Comparison of ENCODE assay signal across 11 cellular contexts in genomic region chr4:101355767-101356702, GRCh38. TPM values are rescaled to one million over a fixed set of nuclear protein-coding genes. Genes with fewer than 3 reads are reported as not detected.
DNase-seq lines count a peak whose midpoint lies in the region; ATAC-seq, FAIRE-seq and TF ChIP-seq lines count a peak whose summit lies in the region.
"Had no signal": no experiment of that assay in that cellular context is flagged by ENCODE, and none has a peak within 500 bp of the region (broad histone marks: within the 10 kb centered on the region; RNA-seq: fewer than 3 reads in every experiment).

No MANE protein-coding gene starts in this region.

- no peak for FAIRE-seq in A549 (lab: Jason Lieb, UNC)
- FAIRE-seq in keratinocyte (lab: Jason Lieb, UNC) = peak; percentile 60

- no peak for TF ChIP-seq POLR2A in A549 (IDR thresholded peaks at IDR 0.05; ENCODE audit: low read length)

- peaks cover 6% of the 10 kb centered on the region; the same call in 2 of the 3 replicates for H3K9me3 ChIP-seq in A549
- H3K9me3 ChIP-seq in adipocyte (ENCODE audit: control insufficient read depth, low read length) = no peaks in the 10 kb centered on the region
- H3K9me3 ChIP-seq in keratinocyte (ENCODE audit: control insufficient read depth, low read depth, low read length) = peaks cover 2% of the 10 kb centered on the region
- H3K9me3 ChIP-seq in HAP-1 = no peaks in the 10 kb centered on the region; the same call in 1 of the 2 replicates

- peak; percentile 95 to 98 for ATAC-seq in A549
- peak; percentile 29 for ATAC-seq in HG02885 (IDR thresholded peaks at IDR 0.05; ENCODE audit: poor library complexity, unreplicated experiment)
- no peak for ATAC-seq in HG02852 (IDR thresholded peaks at IDR 0.05; ENCODE audit: unreplicated experiment)
- no peak for ATAC-seq in activated CD4-positive, CD25-positive, alpha-beta regulatory T cell treated with anti-CD3 and anti-CD28 coated beads, Interleukin-2, amount 50 U/mL, for 24 hours

- TF ChIP-seq EP300 in A549 (IDR thresholded peaks at IDR 0.05) = 0 out of 5 replicates have a peak, but pooled peaks of 1 of the 2 experiments have one; percentile 30

- no peaks in the 10 kb centered on the region for H3K9me1 ChIP-seq in keratinocyte (ENCODE audit: control insufficient read depth, extremely low read depth, insufficient read depth, low read length)

- H3K36me3 ChIP-seq in adipocyte (ENCODE audit: control insufficient read depth, insufficient read depth, low read length, severe bottlenecking) (no peaks in the 10 kb centered on the region), keratinocyte (ENCODE audit: control insufficient read depth in 2 of 2, extremely low read depth in 1 of 2, insufficient read depth in 2 of 2, low read length in 2 of 2) (no peaks in the 10 kb centered on the region), HAP-1 (replicated peaks) (no peaks in the 10 kb centered on the region)
- H3K36me3 ChIP-seq: WERI-Rb-1 had no signal

- dilution Hi-C loops in keratinocyte (cut with MboI; ENCODE audit: extremely low pct_ligation_motif_present, low sequenced_read_pairs) = no loop called here

- no peaks in the 10 kb centered on the region for H3K79me2 ChIP-seq in keratinocyte (ENCODE audit: control insufficient read depth, insufficient read depth, low read length)

- H3K4me3 ChIP-seq in A549 (peak overlapping the region; percentile 21; the same call in 1 of the 3 replicates), adipocyte (ENCODE audit: low read length) (peak overlapping the region; percentile 45), keratinocyte (ENCODE audit: control insufficient read depth in 2 of 3, extremely low read depth in 1 of 3, insufficient read depth in 2 of 3, low read depth in 1 of 3, low read length in 3 of 3) (peak overlapping the region in 2 of 3 experiments; percentile 34 to 50), HAP-1 (no peak overlapping the region)

- no peak for TF ChIP-seq CTCF in A549 (IDR thresholded peaks at IDR 0.05)
- TF ChIP-seq CTCF in keratinocyte (optimal IDR thresholded peaks at IDR 0.05 in 1 of 3, IDR thresholded peaks at IDR 0.05 in 1 of 3, conservative IDR thresholded peaks at IDR 0.05 in 1 of 3; ENCODE audit: extremely low read depth in 1 of 3, insufficient read depth in 2 of 3, low read length in 3 of 3) = no peak

- 4% methylated on average over 8 of the region's 8 CpGs for WGBS in A549 (ENCODE audit: missing lambda C conversion rate)

- in situ Hi-C loops in HAP-1 (cut with MboI; ENCODE audit: low sequenced_read_pairs) = no loop called here

- no peaks in the 10 kb centered on the region for H4K20me1 ChIP-seq in keratinocyte (ENCODE audit: control insufficient read depth, extremely low read depth, insufficient read depth, low read length)

- CTCF ChIA-PET in A549 (lab: Yijun Ruan, JAX) = no interaction called here

- H3K9ac ChIP-seq in adipocyte (ENCODE audit: low read length) (peak overlapping the region; percentile 48), keratinocyte (ENCODE audit: control insufficient read depth, extremely low read depth, insufficient read depth, low read length) (peak overlapping the region; percentile 71)

- no peak; a peak in 1 of 5 replicates for TF ChIP-seq RAD21 in A549 (conservative IDR thresholded peaks at IDR 0.05 in 1 of 2, IDR thresholded peaks at IDR 0.05 in 1 of 2)

- peak; percentile 41 to 81 for DNase-seq in A549 (ENCODE audit: low read depth in 1 of 2, low spot score in 1 of 2)
- peak; percentile 80 for DNase-seq in adipocyte (ENCODE audit: low read depth)
- no peak for DNase-seq in keratinocyte (ENCODE audit: low read depth, low spot score)
- DNase-seq in HAP-1 (ENCODE audit: low spot score in 2 of 2) = no peak
- DNase-seq in NK-92 (lab: John Stamatoyannopoulos, UW; ENCODE audit: unreplicated experiment) = no peak
- DNase-seq: CD4-positive, alpha-beta memory T cell; NCI-H187 treated with DMSO at 0.1 percent for 48 hours; WERI-Rb-1 had no signal

- no peaks in the 10 kb centered on the region for H3K27me3 ChIP-seq in adipocyte (replicated peaks; ENCODE audit: control insufficient read depth, insufficient read depth, low read length)
- H3K27me3 ChIP-seq in keratinocyte (ENCODE audit: control insufficient read depth, extremely low read depth, insufficient read depth, low read length) = no peaks in the 10 kb centered on the region
- no peaks in the 10 kb centered on the region for H3K27me3 ChIP-seq in HAP-1 (ENCODE audit: low read depth)

- peak overlapping the region; percentile 94 for H3K4me2 ChIP-seq in A549
- peak overlapping the region; percentile 79 for H3K4me2 ChIP-seq in keratinocyte (ENCODE audit: control insufficient read depth, extremely low read depth, insufficient read depth, low read depth, low read length)

- peaks cover 32% of the 10 kb centered on the region for H3K4me1 ChIP-seq in A549
- H3K4me1 ChIP-seq in adipocyte (ENCODE audit: control insufficient read depth, insufficient read depth, low read length) = peaks cover 21% of the 10 kb centered on the region
- peaks cover 29% of the 10 kb centered on the region for H3K4me1 ChIP-seq in keratinocyte (ENCODE audit: control insufficient read depth, extremely low read depth, insufficient read depth, low read length)
- no peaks in the 10 kb centered on the region for H3K4me1 ChIP-seq in HAP-1

- POLR2A ChIA-PET in A549 (lab: Yijun Ruan, JAX) = interaction anchor here (1.6 kb wide), 1 partner anchor 9 kb away, joined by 12 read pairs; the partner anchor contains the start of gene PPP3CA

- H3K27ac ChIP-seq in A549 (peak overlapping the region; percentile 89 to 95), keratinocyte (ENCODE audit: control insufficient read depth, insufficient read depth, low read length) (peak overlapping the region; percentile 93)
- H3K27ac ChIP-seq: WERI-Rb-1 had no signal

- no peak overlapping the region for H2AFZ ChIP-seq in keratinocyte (ENCODE audit: control insufficient read depth, low read length)

TF ChIP-seq in A549, 52 proteins besides CTCF, POLR2A, EP300 and RAD21 (continues in another document):
- TF ChIP-seq E2F6 (IDR thresholded peaks at IDR 0.05; ENCODE audit: borderline replicate concordance, low read depth) = no peak; the same call in 1 of the 2 replicates
- TF ChIP-seq FOSB (CRISPR knock-in tag; IDR thresholded peaks at IDR 0.05) = no peak
- TF ChIP-seq MAX (IDR thresholded peaks at IDR 0.05) = peak; percentile 59
- peak; percentile 60; the same call in 1 of the 3 replicates for TF ChIP-seq BCL3 (IDR thresholded peaks at IDR 0.05)
- no peak for TF ChIP-seq NFE2L2 (conservative IDR thresholded peaks at IDR 0.05; ENCODE audit: low read length)
- no peak for TF ChIP-seq MYC (IDR thresholded peaks at IDR 0.05; ENCODE audit: borderline replicate concordance, low read length)
- peak; percentile 81 for TF ChIP-seq GATA3 (IDR thresholded peaks at IDR 0.05; ENCODE audit: borderline replicate concordance)
- no peak for TF ChIP-seq RNF2 (IDR thresholded peaks at IDR 0.05; ENCODE audit: borderline replicate concordance, low read depth)
- TF ChIP-seq KDM1A (IDR thresholded peaks at IDR 0.05; ENCODE audit: low read depth) = no peak
- no peak for TF ChIP-seq ELK1 (IDR thresholded peaks at IDR 0.05; ENCODE audit: low read depth, low read length)
- TF ChIP-seq SMC3 (IDR thresholded peaks at IDR 0.05) = no peak
- no peak for TF ChIP-seq HEYL (CRISPR knock-in tag; IDR thresholded peaks at IDR 0.05)
- TF ChIP-seq MAFK (IDR thresholded peaks at IDR 0.05; ENCODE audit: partially characterized antibody) = no peak

RNA-seq across cellular contexts. Expression of gene PPP3CA, which starts 8.7 kb away (rescaled TPM):
- 33.7 and 42.4 TPM in 2 replicates for polyA plus RNA-seq in A549 (2011; rRNA removed)
- 7.4 and 9.1 TPM in 2 replicates for polyA plus RNA-seq in A549 (2012; cell fraction: cytosol; rRNA removed)
- 5.6 and 7.0 TPM in 2 replicates for polyA plus RNA-seq in A549 (2012; cell fraction: nucleus; rRNA removed)
- polyA plus RNA-seq in A549 (2017; fragmentation: RNase III; extraction: RNeasy Plus Mini Kit Qiagen cat#74134 plus additional on column Dnase treatment) = 19.5 to 25.8 TPM (median 21.4 TPM) in 3 replicates
- 36.3 and 46.9 TPM in 2 replicates for polyA minus RNA-seq in A549 (2011; rRNA and poly(A)+ RNA removed)
- polyA plus RNA-seq in keratinocyte = 24.9 to 44.0 TPM (median 43.3 TPM) in 3 replicates
- polyA plus RNA-seq in keratinocyte (2011; ENCODE audit: low read depth) = 8.5 TPM
- polyA plus RNA-seq in keratinocyte (2011; cell fraction: cytosol; rRNA removed) = 26.2 and 53.3 TPM in 2 replicates
- 47.2 and 53.1 TPM in 2 replicates for polyA plus RNA-seq in keratinocyte (2011; cell fraction: nucleus; rRNA removed)
- 26.5 and 65.2 TPM in 2 replicates for polyA plus RNA-seq in keratinocyte (2012; ENCODE audit: low replicate concordance)
- 30.8 to 95.0 TPM (median 41.5 TPM) in 3 replicates for polyA minus RNA-seq in keratinocyte
- polyA minus RNA-seq in keratinocyte (2011; cell fraction: cytosol; rRNA and poly(A)+ RNA removed) = 63.1 TPM
- 61.9 and 124 TPM in 2 replicates for polyA minus RNA-seq in keratinocyte (2011; cell fraction: nucleus; rRNA and poly(A)+ RNA removed)

Comparison
In these comparisons a context has a peak if more than half of its experiments do, and no peak if none do; other contexts are left out.
1. ATAC-seq: peak in A549 (2 of 2) and HG02885 (single experiment); none in HG02852 (single experiment) and activated CD4-positive, CD25-positive, alpha-beta regulatory T cell treated with anti-CD3 and anti-CD28 coated beads, Interleukin-2, amount 50 U/mL, for 24 hours (0 of 2).
2. DNase-seq: peak in A549 (2 of 2) and adipocyte (single experiment); none in keratinocyte (single experiment), HAP-1 (0 of 2) and NK-92 (single experiment).